1 cellular context compared by ENCODE assay signal in genomic region chrX:11375614-11376119, GRCh38.
A peak's percentile ranks its signal among the peaks of the same experiment; 100 is the strongest.
TF ChIP-seq lines count a peak whose summit lies in the region.

No MANE protein-coding gene starts in this region.

TF ChIP-seq in K562, 482 proteins besides CTCF, POLR2A, EP300 and RAD21 (continued from another document and continues in another):
- TF ChIP-seq ZNF407 (IDR thresholded peaks at IDR 0.05; ENCODE audit: low read depth) (peak; percentile 40; the same call in 1 of the 2 replicates), ZNF175 (CRISPR knock-in tag; IDR thresholded peaks at IDR 0.05; ENCODE audit: low read depth) (0 out of 2 replicates have a peak, but pooled peaks have one; percentile 46), MNT (conservative IDR thresholded peaks at IDR 0.05) (peak; percentile 9 to 42; a peak in 1 of 4 replicates), ZMIZ1 (IDR thresholded peaks at IDR 0.05; ENCODE audit: low read depth in 2 of 2, low read length in 2 of 2) (peak in 1 of 2 experiments; percentile 86; a peak in 2 of 4 replicates), ZNF398 (CRISPR knock-in tag; IDR thresholded peaks at IDR 0.05) (no peak), CCNT2 (IDR thresholded peaks at IDR 0.05; ENCODE audit: borderline replicate concordance, extremely low read depth, insufficient read length, low read depth, low read length) (peak; percentile 70), FOXA1 (IDR thresholded peaks at IDR 0.05; ENCODE audit: borderline replicate concordance) (no peak), ARID1B (IDR thresholded peaks at IDR 0.05) (peak; percentile 98), MYBL2 (IDR thresholded peaks at IDR 0.05; ENCODE audit: low read depth) (peak; percentile 8; the same call in 1 of the 2 replicates), MYBL2 (CRISPR knock-in tag; IDR thresholded peaks at IDR 0.05; ENCODE audit: borderline replicate concordance) (no peak), E2F8 (IDR thresholded peaks at IDR 0.05; ENCODE audit: low read depth, partially characterized antibody) (peak; percentile 78), ZNF174 (CRISPR knock-in tag; IDR thresholded peaks at IDR 0.05) (no peak), DIDO1 (tag; IDR thresholded peaks at IDR 0.05; ENCODE audit: low read depth) (no peak), ID3 (CRISPR knock-in tag; IDR thresholded peaks at IDR 0.05) (no peak), ID3 (tag; IDR thresholded peaks at IDR 0.05) (no peak), NR1H2 (CRISPR knock-in tag; IDR thresholded peaks at IDR 0.05) (no peak), MTF1 (CRISPR knock-in tag; IDR thresholded peaks at IDR 0.05; ENCODE audit: borderline replicate concordance) (no peak), SNIP1 (IDR thresholded peaks at IDR 0.05; ENCODE audit: low read depth) (no peak), MAFF (IDR thresholded peaks at IDR 0.05; ENCODE audit: low read length) (peak; percentile 88), ZNF592 (IDR thresholded peaks at IDR 0.05) (peak; percentile 24), ASH1L (IDR thresholded peaks at IDR 0.05; ENCODE audit: borderline replicate concordance, low read depth, partially characterized antibody) (peak; percentile 60), FOXM1 (IDR thresholded peaks at IDR 0.05; ENCODE audit: low read depth) (peak; percentile 86), FOXM1 (CRISPR knock-in tag; IDR thresholded peaks at IDR 0.05; ENCODE audit: low read depth) (no peak), TRIM24 (IDR thresholded peaks at IDR 0.05) (peak; percentile 78 to 85), PKNOX1 (IDR thresholded peaks at IDR 0.05) (peak; percentile 78)
